In genomic region chr13:91056746-91057145, GRCh38 we compare ENCODE assay signal across 1 cellular context.
TF ChIP-seq lines count a peak whose summit lies in the region.

No MANE protein-coding gene starts in this region.

TF ChIP-seq in GM12878, 131 proteins besides CTCF, POLR2A, EP300 and RAD21 (continued from another document and continues in another):
- TF ChIP-seq ZBTB11 (CRISPR knock-in tag; IDR thresholded peaks at IDR 0.05) (no peak), ATF3 (IDR thresholded peaks at IDR 0.05; ENCODE audit: borderline replicate concordance, extremely low read depth, low read depth, low read length) (no peak), GABPA (IDR thresholded peaks at IDR 0.05; ENCODE audit: low read depth) (peak; percentile 10; the same call in 1 of the 2 replicates), RUNX3 (IDR thresholded peaks at IDR 0.05; ENCODE audit: low read length) (peak; percentile 83), DPF2 (IDR thresholded peaks at IDR 0.05) (no peak), ZNF622 (IDR thresholded peaks at IDR 0.05) (no peak), POLR2AphosphoS5 (IDR thresholded peaks at IDR 0.05; ENCODE audit: low read length) (0 out of 2 replicates have a peak, but pooled peaks have one; percentile 32), MYB (IDR thresholded peaks at IDR 0.05; ENCODE audit: borderline replicate concordance, low read depth, low read length) (no peak), YBX1 (IDR thresholded peaks at IDR 0.05) (no peak), EZH2 (IDR thresholded peaks at IDR 0.05; ENCODE audit: borderline replicate concordance, control insufficient read depth, low read depth, low read length) (no peak), ZNF207 (IDR thresholded peaks at IDR 0.05; ENCODE audit: borderline replicate concordance) (no peak), CREM (IDR thresholded peaks at IDR 0.05; ENCODE audit: low read depth) (no peak), GATAD2B (conservative IDR thresholded peaks at IDR 0.05; ENCODE audit: low read depth) (no peak), REST (IDR thresholded peaks at IDR 0.05; ENCODE audit: low read depth, low read length) (no peak), LARP7 (IDR thresholded peaks at IDR 0.05) (no peak), ZNF592 (IDR thresholded peaks at IDR 0.05) (no peak), CHD4 (IDR thresholded peaks at IDR 0.05) (no peak), E2F4 (IDR thresholded peaks at IDR 0.05; ENCODE audit: low read depth, low read length) (no peak), CHD1 (IDR thresholded peaks at IDR 0.05; ENCODE audit: low read depth, low read length) (no peak), YY1 (IDR thresholded peaks at IDR 0.05; ENCODE audit: low read depth, low read length) (peak; percentile 87), CEBPB (IDR thresholded peaks at IDR 0.05; ENCODE audit: borderline replicate concordance in 1 of 2, low read depth in 2 of 2, low read length in 2 of 2) (no peak), SMAD1 (IDR thresholded peaks at IDR 0.05; ENCODE audit: low read depth, partially characterized antibody) (no peak), ATF7 (IDR thresholded peaks at IDR 0.05; ENCODE audit: low read depth) (no peak), MTA3 (IDR thresholded peaks at IDR 0.05; ENCODE audit: borderline replicate concordance, low read length) (no peak), MXI1 (IDR thresholded peaks at IDR 0.05; ENCODE audit: low read depth, low read length) (no peak), IRF4 (IDR thresholded peaks at IDR 0.05; ENCODE audit: low read depth, low read length) (no peak), MEF2B (IDR thresholded peaks at IDR 0.05; ENCODE audit: partially characterized antibody, poor library complexity, severe bottlenecking) (no peak), KAT2A (conservative IDR thresholded peaks at IDR 0.05; ENCODE audit: control insufficient read depth, low read depth, low read length) (no peak), KLF5 (IDR thresholded peaks at IDR 0.05; ENCODE audit: partially characterized antibody) (no peak), RELB (IDR thresholded peaks at IDR 0.05; ENCODE audit: low read depth) (no peak), IKZF1 (conservative IDR thresholded peaks at IDR 0.05) (0 out of 2 replicates have a peak, but pooled peaks have one; percentile 28), FOXK2 (IDR thresholded peaks at IDR 0.05) (no peak), PML (IDR thresholded peaks at IDR 0.05; ENCODE audit: low read length) (no peak), CBX3 (IDR thresholded peaks at IDR 0.05; ENCODE audit: borderline replicate concordance, low read depth) (no peak), BCL11A (IDR thresholded peaks at IDR 0.05; ENCODE audit: low read depth, low read length) (no peak), ETV6 (conservative IDR thresholded peaks at IDR 0.05 in 1 of 2, IDR thresholded peaks at IDR 0.05 in 1 of 2; ENCODE audit: borderline replicate concordance in 1 of 2, low read depth in 1 of 2) (no peak), ZBED1 (IDR thresholded peaks at IDR 0.05; ENCODE audit: borderline replicate concordance) (no peak), EGR1 (IDR thresholded peaks at IDR 0.05; ENCODE audit: borderline replicate concordance in 1 of 2, low read depth in 2 of 2, low read length in 2 of 2) (no peak), CREB1 (IDR thresholded peaks at IDR 0.05; ENCODE audit: low read depth) (0 out of 2 replicates have a peak, but pooled peaks have one; percentile 13), CUX1 (IDR thresholded peaks at IDR 0.05; ENCODE audit: insufficient replicate concordance, low read depth, low read length) (no peak), NFXL1 (IDR thresholded peaks at IDR 0.05; ENCODE audit: borderline replicate concordance) (no peak), SMARCA5 (IDR thresholded peaks at IDR 0.05) (no peak), ZNF217 (IDR thresholded peaks at IDR 0.05) (no peak), POLR2AphosphoS2 (IDR thresholded peaks at IDR 0.05; ENCODE audit: low read depth, low read length) (no peak), SMAD5 (IDR thresholded peaks at IDR 0.05; ENCODE audit: low read depth) (no peak), RBBP5 (conservative IDR thresholded peaks at IDR 0.05) (no peak), CHD2 (IDR thresholded peaks at IDR 0.05; ENCODE audit: borderline replicate concordance, low read depth, low read length) (no peak), SIN3A (IDR thresholded peaks at IDR 0.05; ENCODE audit: low read depth, low read length) (no peak)
